ENCODE assay signal across 1 cellular context in the genomic region with DNA sequence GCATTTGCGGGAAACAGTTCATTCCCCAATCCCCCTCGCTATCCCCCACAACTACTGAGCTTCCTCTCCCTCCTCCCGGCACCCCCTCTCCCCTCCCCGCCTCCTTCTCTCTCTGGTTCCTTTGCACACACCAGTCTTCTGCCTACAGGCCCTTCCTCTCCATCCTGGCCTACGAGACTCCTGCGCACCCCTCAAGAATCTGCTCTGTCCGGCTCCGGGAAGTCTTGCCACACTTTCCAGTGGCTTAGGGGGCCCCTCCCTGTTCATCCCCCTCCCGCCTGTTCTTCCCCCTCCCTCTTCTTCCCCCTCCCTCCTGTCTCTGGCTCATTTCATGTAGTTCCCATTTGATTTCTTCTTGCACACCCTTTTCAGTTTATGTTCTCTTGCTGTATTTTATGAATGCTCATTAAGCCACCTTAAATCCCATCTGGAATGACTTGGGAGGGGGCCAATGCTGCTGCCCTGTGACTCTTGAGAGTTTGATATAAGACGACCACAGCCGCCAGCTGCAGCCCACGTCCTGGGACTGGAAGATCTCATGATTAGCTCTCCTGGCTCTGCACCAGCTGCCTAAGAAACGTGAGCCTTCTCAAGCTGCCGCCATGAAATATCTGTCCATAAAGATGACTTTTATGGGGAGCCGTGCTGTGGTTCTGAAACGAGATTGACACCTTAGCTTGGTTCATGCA.
TF ChIP-seq lines count a peak whose summit lies in the region.

No MANE protein-coding gene starts in this region.

TF ChIP-seq in GM23338, 12 proteins besides CTCF, POLR2A, EP300 and RAD21 (continued from another document):
- TF ChIP-seq, protein P1, sequence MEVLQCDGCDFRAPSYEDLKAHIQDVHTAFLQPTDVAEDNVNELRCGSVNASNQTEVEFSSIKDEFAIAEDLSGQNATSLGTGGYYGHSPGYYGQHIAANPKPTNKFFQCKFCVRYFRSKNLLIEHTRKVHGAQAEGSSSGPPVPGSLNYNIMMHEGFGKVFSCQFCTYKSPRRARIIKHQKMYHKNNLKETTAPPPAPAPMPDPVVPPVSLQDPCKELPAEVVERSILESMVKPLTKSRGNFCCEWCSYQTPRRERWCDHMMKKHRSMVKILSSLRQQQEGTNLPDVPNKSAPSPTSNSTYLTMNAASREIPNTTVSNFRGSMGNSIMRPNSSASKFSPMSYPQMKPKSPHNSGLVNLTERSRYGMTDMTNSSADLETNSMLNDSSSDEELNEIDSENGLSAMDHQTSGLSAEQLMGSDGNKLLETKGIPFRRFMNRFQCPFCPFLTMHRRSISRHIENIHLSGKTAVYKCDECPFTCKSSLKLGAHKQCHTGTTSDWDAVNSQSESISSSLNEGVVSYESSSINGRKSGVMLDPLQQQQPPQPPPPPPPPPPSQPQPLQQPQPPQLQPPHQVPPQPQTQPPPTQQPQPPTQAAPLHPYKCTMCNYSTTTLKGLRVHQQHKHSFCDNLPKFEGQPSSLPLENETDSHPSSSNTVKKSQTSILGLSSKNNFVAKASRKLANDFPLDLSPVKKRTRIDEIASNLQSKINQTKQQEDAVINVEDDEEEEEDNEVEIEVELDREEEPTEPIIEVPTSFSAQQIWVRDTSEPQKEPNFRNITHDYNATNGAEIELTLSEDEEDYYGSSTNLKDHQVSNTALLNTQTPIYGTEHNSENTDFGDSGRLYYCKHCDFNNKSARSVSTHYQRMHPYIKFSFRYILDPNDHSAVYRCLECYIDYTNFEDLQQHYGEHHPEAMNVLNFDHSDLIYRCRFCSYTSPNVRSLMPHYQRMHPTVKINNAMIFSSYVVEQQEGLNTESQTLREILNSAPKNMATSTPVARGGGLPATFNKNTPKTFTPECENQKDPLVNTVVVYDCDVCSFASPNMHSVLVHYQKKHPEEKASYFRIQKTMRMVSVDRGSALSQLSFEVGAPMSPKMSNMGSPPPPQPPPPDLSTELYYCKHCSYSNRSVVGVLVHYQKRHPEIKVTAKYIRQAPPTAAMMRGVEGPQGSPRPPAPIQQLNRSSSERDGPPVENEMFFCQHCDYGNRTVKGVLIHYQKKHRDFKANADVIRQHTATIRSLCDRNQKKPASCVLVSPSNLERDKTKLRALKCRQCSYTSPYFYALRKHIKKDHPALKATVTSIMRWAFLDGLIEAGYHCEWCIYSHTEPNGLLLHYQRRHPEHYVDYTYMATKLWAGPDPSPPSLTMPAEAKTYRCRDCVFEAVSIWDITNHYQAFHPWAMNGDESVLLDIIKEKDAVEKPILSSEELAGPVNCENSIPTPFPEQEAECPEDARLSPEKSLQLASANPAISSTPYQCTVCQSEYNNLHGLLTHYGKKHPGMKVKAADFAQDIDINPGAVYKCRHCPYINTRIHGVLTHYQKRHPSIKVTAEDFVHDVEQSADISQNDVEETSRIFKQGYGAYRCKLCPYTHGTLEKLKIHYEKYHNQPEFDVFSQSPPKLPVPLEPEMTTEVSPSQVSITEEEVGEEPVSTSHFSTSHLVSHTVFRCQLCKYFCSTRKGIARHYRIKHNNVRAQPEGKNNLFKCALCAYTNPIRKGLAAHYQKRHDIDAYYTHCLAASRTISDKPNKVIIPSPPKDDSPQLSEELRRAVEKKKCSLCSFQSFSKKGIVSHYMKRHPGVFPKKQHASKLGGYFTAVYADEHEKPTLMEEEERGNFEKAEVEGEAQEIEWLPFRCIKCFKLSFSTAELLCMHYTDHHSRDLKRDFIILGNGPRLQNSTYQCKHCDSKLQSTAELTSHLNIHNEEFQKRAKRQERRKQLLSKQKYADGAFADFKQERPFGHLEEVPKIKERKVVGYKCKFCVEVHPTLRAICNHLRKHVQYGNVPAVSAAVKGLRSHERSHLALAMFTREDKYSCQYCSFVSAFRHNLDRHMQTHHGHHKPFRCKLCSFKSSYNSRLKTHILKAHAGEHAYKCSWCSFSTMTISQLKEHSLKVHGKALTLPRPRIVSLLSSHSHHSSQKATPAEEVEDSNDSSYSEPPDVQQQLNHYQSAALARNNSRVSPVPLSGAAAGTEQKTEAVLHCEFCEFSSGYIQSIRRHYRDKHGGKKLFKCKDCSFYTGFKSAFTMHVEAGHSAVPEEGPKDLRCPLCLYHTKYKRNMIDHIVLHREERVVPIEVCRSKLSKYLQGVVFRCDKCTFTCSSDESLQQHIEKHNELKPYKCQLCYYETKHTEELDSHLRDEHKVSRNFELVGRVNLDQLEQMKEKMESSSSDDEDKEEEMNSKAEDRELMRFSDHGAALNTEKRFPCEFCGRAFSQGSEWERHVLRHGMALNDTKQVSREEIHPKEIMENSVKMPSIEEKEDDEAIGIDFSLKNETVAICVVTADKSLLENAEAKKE (CRISPR knock-in tag; IDR thresholded peaks at IDR 0.05) = no peak
- TF ChIP-seq, protein P2, sequence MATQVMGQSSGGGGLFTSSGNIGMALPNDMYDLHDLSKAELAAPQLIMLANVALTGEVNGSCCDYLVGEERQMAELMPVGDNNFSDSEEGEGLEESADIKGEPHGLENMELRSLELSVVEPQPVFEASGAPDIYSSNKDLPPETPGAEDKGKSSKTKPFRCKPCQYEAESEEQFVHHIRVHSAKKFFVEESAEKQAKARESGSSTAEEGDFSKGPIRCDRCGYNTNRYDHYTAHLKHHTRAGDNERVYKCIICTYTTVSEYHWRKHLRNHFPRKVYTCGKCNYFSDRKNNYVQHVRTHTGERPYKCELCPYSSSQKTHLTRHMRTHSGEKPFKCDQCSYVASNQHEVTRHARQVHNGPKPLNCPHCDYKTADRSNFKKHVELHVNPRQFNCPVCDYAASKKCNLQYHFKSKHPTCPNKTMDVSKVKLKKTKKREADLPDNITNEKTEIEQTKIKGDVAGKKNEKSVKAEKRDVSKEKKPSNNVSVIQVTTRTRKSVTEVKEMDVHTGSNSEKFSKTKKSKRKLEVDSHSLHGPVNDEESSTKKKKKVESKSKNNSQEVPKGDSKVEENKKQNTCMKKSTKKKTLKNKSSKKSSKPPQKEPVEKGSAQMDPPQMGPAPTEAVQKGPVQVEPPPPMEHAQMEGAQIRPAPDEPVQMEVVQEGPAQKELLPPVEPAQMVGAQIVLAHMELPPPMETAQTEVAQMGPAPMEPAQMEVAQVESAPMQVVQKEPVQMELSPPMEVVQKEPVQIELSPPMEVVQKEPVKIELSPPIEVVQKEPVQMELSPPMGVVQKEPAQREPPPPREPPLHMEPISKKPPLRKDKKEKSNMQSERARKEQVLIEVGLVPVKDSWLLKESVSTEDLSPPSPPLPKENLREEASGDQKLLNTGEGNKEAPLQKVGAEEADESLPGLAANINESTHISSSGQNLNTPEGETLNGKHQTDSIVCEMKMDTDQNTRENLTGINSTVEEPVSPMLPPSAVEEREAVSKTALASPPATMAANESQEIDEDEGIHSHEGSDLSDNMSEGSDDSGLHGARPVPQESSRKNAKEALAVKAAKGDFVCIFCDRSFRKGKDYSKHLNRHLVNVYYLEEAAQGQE (IDR thresholded peaks at IDR 0.05; ENCODE audit: unreplicated experiment) = no peak
- TF ChIP-seq EZH2phosphoT487 (IDR thresholded peaks at IDR 0.05; ENCODE audit: unreplicated experiment) (no peak), ZNF331 (CRISPR knock-in tag; IDR thresholded peaks at IDR 0.05; ENCODE audit: low read depth) (no peak), STAT1 (IDR thresholded peaks at IDR 0.05; ENCODE audit: unreplicated experiment) (no peak), ZNF114 (CRISPR knock-in tag; IDR thresholded peaks at IDR 0.05) (no peak), EZH2 (IDR thresholded peaks at IDR 0.05; ENCODE audit: low read depth, unreplicated experiment) (no peak)
- TF ChIP-seq, protein P3, sequence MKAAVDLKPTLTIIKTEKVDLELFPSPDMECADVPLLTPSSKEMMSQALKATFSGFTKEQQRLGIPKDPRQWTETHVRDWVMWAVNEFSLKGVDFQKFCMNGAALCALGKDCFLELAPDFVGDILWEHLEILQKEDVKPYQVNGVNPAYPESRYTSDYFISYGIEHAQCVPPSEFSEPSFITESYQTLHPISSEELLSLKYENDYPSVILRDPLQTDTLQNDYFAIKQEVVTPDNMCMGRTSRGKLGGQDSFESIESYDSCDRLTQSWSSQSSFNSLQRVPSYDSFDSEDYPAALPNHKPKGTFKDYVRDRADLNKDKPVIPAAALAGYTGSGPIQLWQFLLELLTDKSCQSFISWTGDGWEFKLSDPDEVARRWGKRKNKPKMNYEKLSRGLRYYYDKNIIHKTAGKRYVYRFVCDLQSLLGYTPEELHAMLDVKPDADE (IDR thresholded peaks at IDR 0.05) = no peak
